2 cellular contexts compared by ENCODE assay signal in the genomic region with DNA sequence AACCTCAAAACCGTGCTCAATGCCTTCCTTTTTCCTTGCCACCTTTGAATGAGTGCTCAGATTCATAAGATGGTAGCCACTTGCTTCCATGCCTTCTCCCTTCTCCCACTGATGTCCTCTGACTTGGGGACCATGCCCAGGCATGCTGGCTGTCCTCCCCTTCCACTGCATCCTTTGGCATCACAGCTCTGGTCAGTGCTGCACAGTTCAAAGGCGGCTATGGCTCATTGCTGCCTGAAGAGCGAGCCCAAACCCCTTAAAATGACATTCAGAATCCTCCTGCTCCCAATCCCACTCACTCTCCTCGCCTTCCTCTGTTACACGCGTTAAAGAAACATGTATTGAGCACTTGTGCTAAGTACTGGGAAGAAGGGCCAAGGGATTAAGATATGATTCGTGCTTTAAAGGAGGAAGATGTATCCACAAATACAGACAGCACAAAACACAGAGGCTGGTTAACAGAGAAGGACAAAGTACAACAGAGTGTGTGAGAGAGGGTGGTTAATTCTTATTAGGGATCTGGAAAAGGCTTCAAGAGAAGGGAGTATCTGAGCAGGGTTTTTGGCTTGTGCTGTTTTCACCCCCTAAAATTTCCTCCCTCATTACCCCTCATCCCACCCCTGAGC.
TF ChIP-seq lines count a peak whose summit lies in the region.

No MANE protein-coding gene starts in this region.

TF ChIP-seq in GM23338, 12 proteins besides CTCF, POLR2A, EP300 and RAD21:
- no peak for TF ChIP-seq POLR2AphosphoS5 (IDR thresholded peaks at IDR 0.05; ENCODE audit: low read depth)
- TF ChIP-seq, protein P1, sequence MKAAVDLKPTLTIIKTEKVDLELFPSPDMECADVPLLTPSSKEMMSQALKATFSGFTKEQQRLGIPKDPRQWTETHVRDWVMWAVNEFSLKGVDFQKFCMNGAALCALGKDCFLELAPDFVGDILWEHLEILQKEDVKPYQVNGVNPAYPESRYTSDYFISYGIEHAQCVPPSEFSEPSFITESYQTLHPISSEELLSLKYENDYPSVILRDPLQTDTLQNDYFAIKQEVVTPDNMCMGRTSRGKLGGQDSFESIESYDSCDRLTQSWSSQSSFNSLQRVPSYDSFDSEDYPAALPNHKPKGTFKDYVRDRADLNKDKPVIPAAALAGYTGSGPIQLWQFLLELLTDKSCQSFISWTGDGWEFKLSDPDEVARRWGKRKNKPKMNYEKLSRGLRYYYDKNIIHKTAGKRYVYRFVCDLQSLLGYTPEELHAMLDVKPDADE (IDR thresholded peaks at IDR 0.05), result no peak

TF ChIP-seq in H1, 55 proteins besides CTCF, POLR2A, EP300 and RAD21:
- no peak for TF ChIP-seq BRCA1 (IDR thresholded peaks at IDR 0.05; ENCODE audit: low read depth, low read length)
- TF ChIP-seq BCL11A (IDR thresholded peaks at IDR 0.05; ENCODE audit: low read depth in 2 of 2, low read length in 2 of 2), result no peak
- no peak for TF ChIP-seq YY1 (IDR thresholded peaks at IDR 0.05; ENCODE audit: low read depth, low read length)
- no peak for TF ChIP-seq EZH2 (IDR thresholded peaks at IDR 0.05; ENCODE audit: low read depth, low read length, severe bottlenecking)
- no peak for TF ChIP-seq TAF1 (IDR thresholded peaks at IDR 0.05; ENCODE audit: low read depth, low read length)
- TF ChIP-seq, protein P2, sequence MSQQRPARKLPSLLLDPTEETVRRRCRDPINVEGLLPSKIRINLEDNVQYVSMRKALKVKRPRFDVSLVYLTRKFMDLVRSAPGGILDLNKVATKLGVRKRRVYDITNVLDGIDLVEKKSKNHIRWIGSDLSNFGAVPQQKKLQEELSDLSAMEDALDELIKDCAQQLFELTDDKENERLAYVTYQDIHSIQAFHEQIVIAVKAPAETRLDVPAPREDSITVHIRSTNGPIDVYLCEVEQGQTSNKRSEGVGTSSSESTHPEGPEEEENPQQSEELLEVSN (IDR thresholded peaks at IDR 0.05), result no peak
- TF ChIP-seq, protein P3, sequence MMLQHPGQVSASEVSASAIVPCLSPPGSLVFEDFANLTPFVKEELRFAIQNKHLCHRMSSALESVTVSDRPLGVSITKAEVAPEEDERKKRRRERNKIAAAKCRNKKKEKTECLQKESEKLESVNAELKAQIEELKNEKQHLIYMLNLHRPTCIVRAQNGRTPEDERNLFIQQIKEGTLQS (IDR thresholded peaks at IDR 0.05; ENCODE audit: insufficient read depth, low read depth, low read length), result no peak
- TF ChIP-seq SAP30 (IDR thresholded peaks at IDR 0.05; ENCODE audit: insufficient read depth, insufficient replicate concordance, low read length), result no peak
